In the genomic region with DNA sequence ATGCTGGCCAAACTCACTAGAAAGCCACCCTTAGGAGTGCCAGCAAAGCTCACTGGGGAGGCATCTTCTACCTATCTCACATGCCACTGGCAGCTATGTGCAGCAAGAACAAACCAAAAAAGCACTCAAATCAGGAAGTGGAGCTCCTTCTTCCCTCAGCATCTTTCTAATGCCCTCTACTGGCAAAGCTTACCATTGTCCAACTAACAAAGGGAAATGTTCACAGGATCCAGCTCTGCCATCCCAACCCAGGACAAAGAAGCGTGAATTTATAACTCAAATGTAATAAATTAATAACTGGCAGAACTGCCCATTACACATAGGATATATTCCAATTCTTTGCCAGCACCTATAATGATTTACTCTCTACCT, we compare ENCODE assay signal across 8 cellular contexts. TPM values are rescaled to one million over a fixed set of nuclear protein-coding genes. Genes with fewer than 3 reads are reported as not detected.
A peak's percentile ranks its signal among the peaks of the same experiment; 100 is the strongest.
DNase-seq lines count a peak whose midpoint lies in the region; ATAC-seq and TF ChIP-seq lines count a peak whose summit lies in the region.

No MANE protein-coding gene starts in this region.

- no peaks in the 10 kb centered on the region for H4K20me1 ChIP-seq in hepatocyte (ENCODE audit: insufficient read depth, poor library complexity, severe bottlenecking)

- H3K36me3 ChIP-seq in hepatocyte (replicated peaks; ENCODE audit: insufficient read depth, low read depth): no peaks in the 10 kb centered on the region
- no peaks in the 10 kb centered on the region for H3K36me3 ChIP-seq in prostate gland

- TF ChIP-seq CTCF in hepatocyte (IDR thresholded peaks at IDR 0.05; ENCODE audit: poor library complexity): peak; percentile 41
- no peak for TF ChIP-seq CTCF in prostate gland (IDR thresholded peaks at IDR 0.05)

- H3K4me2 ChIP-seq in hepatocyte: no peak overlapping the region

- no peaks in the 10 kb centered on the region for H3K4me1 ChIP-seq in hepatocyte (ENCODE audit: insufficient read depth)
- H3K4me1 ChIP-seq in prostate gland (replicated peaks): no peaks in the 10 kb centered on the region

- no peaks in the 10 kb centered on the region for H3K9me2 ChIP-seq in hepatocyte (replicated peaks; ENCODE audit: insufficient read depth)

- intact Hi-C loops in prostate gland (cut with DNase I): no loop called here

- WGBS in hepatocyte (ENCODE audit: low lambda C conversion rate, missing lambda C conversion rate): 91% methylated on average over 1 of the region's 1 CpG
- 85% methylated on average over 1 of the region's 1 CpG for WGBS in prostate gland

- no peaks in the 10 kb centered on the region for H3K27me3 ChIP-seq in hepatocyte
- H3K27me3 ChIP-seq in prostate gland (replicated peaks; ENCODE audit: insufficient read depth): no peaks in the 10 kb centered on the region

- DNase-seq in DMS53 (lab: John Stamatoyannopoulos, UW) (peak; percentile 79), GM19238 (ENCODE audit: insufficient read length, low spot score) (peak; percentile 10), hepatocyte (ENCODE audit: low spot score) (peak; percentile 13), prostate gland (ENCODE audit: low spot score) (no peak), amniotic stem cell (lab: John Stamatoyannopoulos, UW) (no peak)
- no peak for DNase-seq in activated T-cell treated with anti-CD3 and anti-CD28 coated beads, Interleukin-2, amount 50 U/mL, for 48 hours

- peak; percentile 53 for ATAC-seq in HG03521 (IDR thresholded peaks at IDR 0.05; ENCODE audit: unreplicated experiment)
- peak; percentile 71 for ATAC-seq in SK-N-SH treated with all-trans-retinoic acid at 6 μM for 48 hours

- H3K79me2 ChIP-seq in hepatocyte: no peaks in the 10 kb centered on the region

- H3K27ac ChIP-seq in hepatocyte (no peak overlapping the region), prostate gland (no peak overlapping the region)

- no peaks in the 10 kb centered on the region for H3K9me3 ChIP-seq in hepatocyte (ENCODE audit: low read depth)
- no peaks in the 10 kb centered on the region for H3K9me3 ChIP-seq in prostate gland

- no peak overlapping the region for H3K4me3 ChIP-seq in hepatocyte
- H3K4me3 ChIP-seq in prostate gland: no peak overlapping the region

- TF ChIP-seq POLR2A in prostate gland (IDR thresholded peaks at IDR 0.05): no peak

- no peak overlapping the region for H2AFZ ChIP-seq in hepatocyte

TF ChIP-seq in SK-N-SH treated with all-trans-retinoic acid at 6 μM for 48 hours, 23 proteins besides CTCF, POLR2A, EP300 and RAD21:
- TF ChIP-seq, protein P1, sequence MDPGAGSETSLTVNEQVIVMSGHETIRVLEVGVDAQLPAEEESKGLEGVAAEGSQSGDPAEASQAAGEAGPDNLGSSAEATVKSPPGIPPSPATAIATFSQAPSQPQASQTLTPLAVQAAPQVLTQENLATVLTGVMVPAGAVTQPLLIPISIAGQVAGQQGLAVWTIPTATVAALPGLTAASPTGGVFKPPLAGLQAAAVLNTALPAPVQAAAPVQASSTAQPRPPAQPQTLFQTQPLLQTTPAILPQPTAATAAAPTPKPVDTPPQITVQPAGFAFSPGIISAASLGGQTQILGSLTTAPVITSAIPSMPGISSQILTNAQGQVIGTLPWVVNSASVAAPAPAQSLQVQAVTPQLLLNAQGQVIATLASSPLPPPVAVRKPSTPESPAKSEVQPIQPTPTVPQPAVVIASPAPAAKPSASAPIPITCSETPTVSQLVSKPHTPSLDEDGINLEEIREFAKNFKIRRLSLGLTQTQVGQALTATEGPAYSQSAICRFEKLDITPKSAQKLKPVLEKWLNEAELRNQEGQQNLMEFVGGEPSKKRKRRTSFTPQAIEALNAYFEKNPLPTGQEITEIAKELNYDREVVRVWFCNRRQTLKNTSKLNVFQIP (CRISPR knock-in tag; IDR thresholded peaks at IDR 0.05; ENCODE audit: borderline replicate concordance, low read depth): no peak
- TF ChIP-seq, protein P2, sequence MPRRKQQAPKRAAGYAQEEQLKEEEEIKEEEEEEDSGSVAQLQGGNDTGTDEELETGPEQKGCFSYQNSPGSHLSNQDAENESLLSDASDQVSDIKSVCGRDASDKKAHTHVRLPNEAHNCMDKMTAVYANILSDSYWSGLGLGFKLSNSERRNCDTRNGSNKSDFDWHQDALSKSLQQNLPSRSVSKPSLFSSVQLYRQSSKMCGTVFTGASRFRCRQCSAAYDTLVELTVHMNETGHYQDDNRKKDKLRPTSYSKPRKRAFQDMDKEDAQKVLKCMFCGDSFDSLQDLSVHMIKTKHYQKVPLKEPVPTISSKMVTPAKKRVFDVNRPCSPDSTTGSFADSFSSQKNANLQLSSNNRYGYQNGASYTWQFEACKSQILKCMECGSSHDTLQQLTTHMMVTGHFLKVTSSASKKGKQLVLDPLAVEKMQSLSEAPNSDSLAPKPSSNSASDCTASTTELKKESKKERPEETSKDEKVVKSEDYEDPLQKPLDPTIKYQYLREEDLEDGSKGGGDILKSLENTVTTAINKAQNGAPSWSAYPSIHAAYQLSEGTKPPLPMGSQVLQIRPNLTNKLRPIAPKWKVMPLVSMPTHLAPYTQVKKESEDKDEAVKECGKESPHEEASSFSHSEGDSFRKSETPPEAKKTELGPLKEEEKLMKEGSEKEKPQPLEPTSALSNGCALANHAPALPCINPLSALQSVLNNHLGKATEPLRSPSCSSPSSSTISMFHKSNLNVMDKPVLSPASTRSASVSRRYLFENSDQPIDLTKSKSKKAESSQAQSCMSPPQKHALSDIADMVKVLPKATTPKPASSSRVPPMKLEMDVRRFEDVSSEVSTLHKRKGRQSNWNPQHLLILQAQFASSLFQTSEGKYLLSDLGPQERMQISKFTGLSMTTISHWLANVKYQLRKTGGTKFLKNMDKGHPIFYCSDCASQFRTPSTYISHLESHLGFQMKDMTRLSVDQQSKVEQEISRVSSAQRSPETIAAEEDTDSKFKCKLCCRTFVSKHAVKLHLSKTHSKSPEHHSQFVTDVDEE (CRISPR knock-in tag; IDR thresholded peaks at IDR 0.05): no peak
- TF ChIP-seq, protein P3, sequence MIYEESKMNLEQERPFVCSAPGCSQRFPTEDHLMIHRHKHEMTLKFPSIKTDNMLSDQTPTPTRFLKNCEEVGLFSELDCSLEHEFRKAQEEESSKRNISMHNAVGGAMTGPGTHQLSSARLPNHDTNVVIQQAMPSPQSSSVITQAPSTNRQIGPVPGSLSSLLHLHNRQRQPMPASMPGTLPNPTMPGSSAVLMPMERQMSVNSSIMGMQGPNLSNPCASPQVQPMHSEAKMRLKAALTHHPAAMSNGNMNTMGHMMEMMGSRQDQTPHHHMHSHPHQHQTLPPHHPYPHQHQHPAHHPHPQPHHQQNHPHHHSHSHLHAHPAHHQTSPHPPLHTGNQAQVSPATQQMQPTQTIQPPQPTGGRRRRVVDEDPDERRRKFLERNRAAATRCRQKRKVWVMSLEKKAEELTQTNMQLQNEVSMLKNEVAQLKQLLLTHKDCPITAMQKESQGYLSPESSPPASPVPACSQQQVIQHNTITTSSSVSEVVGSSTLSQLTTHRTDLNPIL (CRISPR knock-in tag; IDR thresholded peaks at IDR 0.05; ENCODE audit: low read depth): no peak
- TF ChIP-seq, protein P4, sequence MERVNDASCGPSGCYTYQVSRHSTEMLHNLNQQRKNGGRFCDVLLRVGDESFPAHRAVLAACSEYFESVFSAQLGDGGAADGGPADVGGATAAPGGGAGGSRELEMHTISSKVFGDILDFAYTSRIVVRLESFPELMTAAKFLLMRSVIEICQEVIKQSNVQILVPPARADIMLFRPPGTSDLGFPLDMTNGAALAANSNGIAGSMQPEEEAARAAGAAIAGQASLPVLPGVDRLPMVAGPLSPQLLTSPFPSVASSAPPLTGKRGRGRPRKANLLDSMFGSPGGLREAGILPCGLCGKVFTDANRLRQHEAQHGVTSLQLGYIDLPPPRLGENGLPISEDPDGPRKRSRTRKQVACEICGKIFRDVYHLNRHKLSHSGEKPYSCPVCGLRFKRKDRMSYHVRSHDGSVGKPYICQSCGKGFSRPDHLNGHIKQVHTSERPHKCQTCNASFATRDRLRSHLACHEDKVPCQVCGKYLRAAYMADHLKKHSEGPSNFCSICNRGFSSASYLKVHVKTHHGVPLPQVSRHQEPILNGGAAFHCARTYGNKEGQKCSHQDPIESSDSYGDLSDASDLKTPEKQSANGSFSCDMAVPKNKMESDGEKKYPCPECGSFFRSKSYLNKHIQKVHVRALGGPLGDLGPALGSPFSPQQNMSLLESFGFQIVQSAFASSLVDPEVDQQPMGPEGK (CRISPR knock-in tag; IDR thresholded peaks at IDR 0.05; ENCODE audit: borderline replicate concordance): no peak
- no peak for TF ChIP-seq ZFP30 (CRISPR knock-in tag; IDR thresholded peaks at IDR 0.05)
- TF ChIP-seq TCF4 (CRISPR knock-in tag; IDR thresholded peaks at IDR 0.05; ENCODE audit: borderline replicate concordance): no peak
- no peak for TF ChIP-seq SNAI2 (CRISPR knock-in tag; IDR thresholded peaks at IDR 0.05)
- TF ChIP-seq, protein P5, sequence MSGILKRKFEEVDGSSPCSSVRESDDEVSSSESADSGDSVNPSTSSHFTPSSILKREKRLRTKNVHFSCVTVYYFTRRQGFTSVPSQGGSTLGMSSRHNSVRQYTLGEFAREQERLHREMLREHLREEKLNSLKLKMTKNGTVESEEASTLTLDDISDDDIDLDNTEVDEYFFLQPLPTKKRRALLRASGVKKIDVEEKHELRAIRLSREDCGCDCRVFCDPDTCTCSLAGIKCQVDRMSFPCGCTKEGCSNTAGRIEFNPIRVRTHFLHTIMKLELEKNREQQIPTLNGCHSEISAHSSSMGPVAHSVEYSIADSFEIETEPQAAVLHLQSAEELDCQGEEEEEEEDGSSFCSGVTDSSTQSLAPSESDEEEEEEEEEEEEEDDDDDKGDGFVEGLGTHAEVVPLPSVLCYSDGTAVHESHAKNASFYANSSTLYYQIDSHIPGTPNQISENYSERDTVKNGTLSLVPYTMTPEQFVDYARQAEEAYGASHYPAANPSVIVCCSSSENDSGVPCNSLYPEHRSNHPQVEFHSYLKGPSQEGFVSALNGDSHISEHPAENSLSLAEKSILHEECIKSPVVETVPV (CRISPR knock-in tag; IDR thresholded peaks at IDR 0.05): no peak
- TF ChIP-seq ZNF70 (CRISPR knock-in tag; IDR thresholded peaks at IDR 0.05): no peak
- no peak for TF ChIP-seq TOX (CRISPR knock-in tag; IDR thresholded peaks at IDR 0.05; ENCODE audit: borderline replicate concordance)
- TF ChIP-seq ESRRG (CRISPR knock-in tag; IDR thresholded peaks at IDR 0.05): no peak
- no peak for TF ChIP-seq ZC3H10 (CRISPR knock-in tag; IDR thresholded peaks at IDR 0.05)

RNA-seq across cellular contexts. Expression of a gene that starts 38.9 kb away (rescaled TPM):
- total RNA-seq in hepatocyte (6.1 and 6.4 TPM in 2 replicates), prostate gland (10 to 100 TPM in 1 of 2 donors, 1 to 10 TPM in 1; 5.6 to 13.9 TPM)
- 1.3 and 4.1 TPM in 2 replicates for polyA plus RNA-seq in hepatocyte

RNA-seq across cellular contexts. Expression of a gene that starts 38.9 kb away (rescaled TPM):
- total RNA-seq in hepatocyte (91.6 and 97.0 TPM in 2 replicates), prostate gland (10 to 100 TPM; 39.5 to 64.2 TPM)
- 77.5 and 89.9 TPM in 2 replicates for polyA plus RNA-seq in hepatocyte

Comparison
In these comparisons a context has a peak if more than half of its experiments do, and no peak if none do; other contexts are left out.
1. DNase-seq: peak in DMS53 (single experiment), GM19238 (single experiment) and hepatocyte (single experiment); none in prostate gland (single experiment), amniotic stem cell (single experiment) and activated T-cell treated with anti-CD3 and anti-CD28 coated beads, Interleukin-2, amount 50 U/mL, for 48 hours (0 of 2).